ENCODE assay signal across 1 cellular context in genomic region chr7:76310102-76310957, GRCh38.
A peak's percentile ranks its signal among the peaks of the same experiment; 100 is the strongest.
TF ChIP-seq lines count a peak whose summit lies in the region.

No MANE protein-coding gene starts in this region.

TF ChIP-seq in HepG2, 621 proteins besides CTCF, POLR2A, EP300 and RAD21 (continued from another document):
- TF ChIP-seq ZNF646 (CRISPR knock-in tag; IDR thresholded peaks at IDR 0.05) (no peak), HDAC6 (IDR thresholded peaks at IDR 0.05; ENCODE audit: low read depth, low read length) (no peak), ZNF329 (CRISPR knock-in tag; IDR thresholded peaks at IDR 0.05; ENCODE audit: low read depth) (no peak), ZBED4 (CRISPR knock-in tag; IDR thresholded peaks at IDR 0.05; ENCODE audit: borderline replicate concordance) (no peak), ZNF562 (CRISPR knock-in tag; IDR thresholded peaks at IDR 0.05; ENCODE audit: borderline replicate concordance) (no peak), ZNF687 (CRISPR knock-in tag; IDR thresholded peaks at IDR 0.05) (peak; percentile 66), HCFC1 (IDR thresholded peaks at IDR 0.05; ENCODE audit: low read depth, low read length) (no peak), GTF2F1 (IDR thresholded peaks at IDR 0.05; ENCODE audit: low read length) (no peak), FLYWCH1 (CRISPR knock-in tag; IDR thresholded peaks at IDR 0.05) (no peak), XRCC5 (optimal IDR thresholded peaks at IDR 0.05; ENCODE audit: low read length) (peak; percentile 31), HIC2 (CRISPR knock-in tag; IDR thresholded peaks at IDR 0.05; ENCODE audit: low read depth) (no peak; the same call in 1 of the 2 replicates), HNRNPL (IDR thresholded peaks at IDR 0.05; ENCODE audit: low read depth, low read length) (0 out of 2 replicates have a peak, but pooled peaks have one; percentile 20), TOPORS (CRISPR knock-in tag; IDR thresholded peaks at IDR 0.05) (no peak), FUBP1 (CRISPR knock-in tag; IDR thresholded peaks at IDR 0.05; ENCODE audit: borderline replicate concordance) (no peak)
TF ChIP-seq in HepG2: peak in this region for 8.
